ENCODE assay signal across 14 cellular contexts in genomic region chr1:2175055-2175414, GRCh38. TPM values are rescaled to one million over a fixed set of nuclear protein-coding genes. Genes with fewer than 3 reads are reported as not detected.
DNase-seq lines count a peak whose midpoint lies in the region; ATAC-seq, FAIRE-seq and TF ChIP-seq lines count a peak whose summit lies in the region.
"Had no signal": no experiment of that assay in that cellular context is flagged by ENCODE, and none has a peak within 500 bp of the region (broad histone marks: within the 10 kb centered on the region; RNA-seq: fewer than 3 reads in every experiment).

No MANE protein-coding gene starts in this region.

- 0 out of 2 replicates have a peak overlapping the region, but pooled peaks have one; percentile 23 for H3K4me2 ChIP-seq in K562 (ENCODE audit: insufficient read depth, low read length)

- no peak overlapping the region for H3K27ac ChIP-seq in ACC112 (ENCODE audit: low read depth, low read length)
- H3K27ac ChIP-seq in CD4-positive, alpha-beta memory T cell (ENCODE audit: low read depth, low read length), result no peak overlapping the region
- no peak overlapping the region for H3K27ac ChIP-seq in K562 (ENCODE audit: extremely low read depth, low read depth, low read length)
- peak overlapping the region in 1 of 2 donors; percentile 6 for H3K27ac ChIP-seq in ovary
- H3K27ac ChIP-seq: SJSA1 had no signal

- TF ChIP-seq EP300 in K562 (IDR thresholded peaks at IDR 0.05; ENCODE audit: low read length) (no peak), ovary (IDR thresholded peaks at IDR 0.05) (no peak)

- peak overlapping the region; percentile 97 for H2AFZ ChIP-seq in ACC112 (ENCODE audit: low read length, unreplicated experiment)
- H2AFZ ChIP-seq in K562 (ENCODE audit: low read depth, low read length), result peak overlapping the region; percentile 63

- no peaks in the 10 kb centered on the region for H3K9me3 ChIP-seq in CD4-positive, alpha-beta memory T cell (ENCODE audit: control insufficient read depth in 1 of 2, low read length in 2 of 2)
- H3K9me3 ChIP-seq in K562 (replicated peaks; ENCODE audit: control insufficient read depth, insufficient read depth, low read depth, low read length), result no peaks in the 10 kb centered on the region
- H3K9me3 ChIP-seq in ovary, result no peaks in the 10 kb centered on the region
- H3K9me3 ChIP-seq: SJSA1 had no signal

- H3K9me3 Mint-ChIP-seq in CD4-positive, alpha-beta memory T cell, result no peaks in the 10 kb centered on the region
- H3K9me3 Mint-ChIP-seq: type B pancreatic cell had no signal

- in situ Hi-C loops in K562 (cut with MboI), result loop anchor here (25.0 kb wide), 1 partner anchor 362 kb away; the partner anchor contains the start of genes HES5 and PANK4

- H3K4me1 Mint-ChIP-seq in CD4-positive, alpha-beta memory T cell, result peaks cover 0 to 27% (median 3%) of the 10 kb centered on the region in 4 donors

- H3K4me1 ChIP-seq in ACC112 (ENCODE audit: control insufficient read depth, insufficient read depth, low read length, unreplicated experiment) (no peaks in the 10 kb centered on the region), K562 (replicated peaks in 1 of 2; ENCODE audit: control insufficient read depth in 2 of 2, insufficient read depth in 2 of 2, low read length in 2 of 2) (peaks cover 34 to 79% of the 10 kb centered on the region in 2 experiments), ovary (ENCODE audit: insufficient read depth) (peaks cover 9% of the 10 kb centered on the region)
- peaks cover 8% of the 10 kb centered on the region for H3K4me1 ChIP-seq in CD4-positive, alpha-beta memory T cell (ENCODE audit: insufficient read depth, low read length)
- H3K4me1 ChIP-seq: SJSA1 had no signal

- CTCF ChIA-PET in CD4-positive, alpha-beta memory T cell (lab: Charles Lee; ENCODE audit: partially characterized antibody), result interaction anchor here (0.7 to 3.0 kb wide), 24 partner anchors 9 to 209 kb away, joined by 3 to 31 read pairs (median 6); partner anchors contain the start of gene FAAP20
- CTCF ChIA-PET in K562 (lab: Yijun Ruan, JAX; ENCODE audit: low intra/inter-chr PET ratio), result interaction anchor here (0.9 to 2.1 kb wide), 3 partner anchors 43 to 208 kb away, joined by 4 to 8 read pairs (median 7); no protein-coding TSS in a partner anchor

- 74% methylated on average over 9 of the region's 9 CpGs for WGBS in K562 (ENCODE audit: insufficient coverage, low coverage, missing lambda C conversion rate)
- 38 to 49% (median 48%) methylated on average over 9 of the region's 9 CpGs for WGBS in ovary, 3 donors

- POLR2A ChIA-PET in CD4-positive, alpha-beta memory T cell (lab: Charles Lee; ENCODE audit: partially characterized antibody), result interaction anchor here (1.7 kb wide), 1 partner anchor 20 kb away, joined by 5 read pairs; the partner anchor contains the start of gene FAAP20
- POLR2A ChIA-PET in K562 (lab: Yijun Ruan, JAX), result interaction anchor here (0.7 to 2.1 kb wide), 9 partner anchors 8 to 256 kb away, joined by 3 to 8 read pairs (median 3); partner anchors contain the start of gene TMEM52

- H3K9me1 ChIP-seq in K562 (ENCODE audit: control insufficient read depth, insufficient read depth, low read length), result peaks cover 9% of the 10 kb centered on the region

- H3K27me3 ChIP-seq in ACC112 (ENCODE audit: insufficient read depth, low read length) (no peaks in the 10 kb centered on the region), K562 (ENCODE audit: control insufficient read depth in 2 of 2, insufficient read depth in 2 of 2, low read length in 2 of 2) (peaks cover 25 to 39% of the 10 kb centered on the region in 2 experiments; a peak in 4 of 5 replicates), ovary (no peaks in the 10 kb centered on the region)
- H3K27me3 ChIP-seq in CD4-positive, alpha-beta memory T cell (ENCODE audit: insufficient read depth, low read length), result no peaks in the 10 kb centered on the region
- H3K27me3 ChIP-seq: SJSA1 had no signal

- peak overlapping the region; percentile 38 to 85 (median 68) for H3K4me3 Mint-ChIP-seq in CD4-positive, alpha-beta memory T cell
- H3K4me3 Mint-ChIP-seq: type B pancreatic cell had no signal

- H3K36me3 Mint-ChIP-seq in CD4-positive, alpha-beta memory T cell, result peaks cover 8 to 28% of the 10 kb centered on the region in 2 donors
- H3K36me3 Mint-ChIP-seq: type B pancreatic cell had no signal

- no peak for TF ChIP-seq RAD21 in K562 (CRISPR knock-in tag; conservative IDR thresholded peaks at IDR 0.05 in 1 of 2, IDR thresholded peaks at IDR 0.05 in 1 of 2)

- H3K4me3 ChIP-seq in ACC112 (ENCODE audit: low read depth, low read length) (peak overlapping the region; percentile 74), K562 (no peak overlapping the region), ovary (peak overlapping the region; percentile 20)
- H3K4me3 ChIP-seq in CD4-positive, alpha-beta memory T cell (ENCODE audit: low read length in 2 of 2), result peak overlapping the region in 1 of 2 donors; percentile 35
- H3K4me3 ChIP-seq: lung, SJSA1 had no signal

- no TSS peak for BruUV-seq in K562 (replicated peaks; lab: Mats Ljungman, UMichigan)

- FAIRE-seq in K562 (lab: Jason Lieb, UNC), result no peak
- FAIRE-seq: colon, G401.6 had no signal

- H3K79me2 ChIP-seq in ACC112 (ENCODE audit: control insufficient read depth, insufficient read depth, low read length, unreplicated experiment) (no peaks in the 10 kb centered on the region), K562 (ENCODE audit: control insufficient read depth, insufficient read depth, low read length) (no peaks in the 10 kb centered on the region)

- no peaks in the 10 kb centered on the region; the same call in 1 of the 2 replicates for H4K20me1 ChIP-seq in K562 (replicated peaks; ENCODE audit: control insufficient read depth, insufficient read depth, low read length)

- ATAC-seq in K562, result no peak
- no peak for ATAC-seq in omental fat pad (ENCODE audit: low FRiP score)
- ATAC-seq in HG02610 (IDR thresholded peaks at IDR 0.05; ENCODE audit: unreplicated experiment), result no peak

- H3K27ac Mint-ChIP-seq in CD4-positive, alpha-beta memory T cell, result peak overlapping the region in 3 of 7 donors; percentile 46 to 57 (median 47)
- H3K27ac Mint-ChIP-seq: type B pancreatic cell had no signal

- DNase-seq in CD4-positive, alpha-beta memory T cell, result no peak
- DNase-seq in K562 (ENCODE audit: extremely low read depth in 1 of 4, low spot score in 3 of 4), result no peak
- peak in 2 of 5 donors; percentile 45 to 51 for DNase-seq in ovary
- DNase-seq in NCI-H226, result no peak
- no peak for DNase-seq in omental fat pad (ENCODE audit: low spot score)
- DNase-seq in GM19238 (ENCODE audit: insufficient read length, low spot score), result no peak
- DNase-seq: NCI-H1048 had no signal

- no peak for TF ChIP-seq POLR2A in K562 (conservative IDR thresholded peaks at IDR 0.05)
- no peak for TF ChIP-seq POLR2A in ovary (IDR thresholded peaks at IDR 0.05)

- no peak overlapping the region for H3K9ac ChIP-seq in K562 (ENCODE audit: insufficient read depth in 1 of 2, low read depth in 2 of 2, low read length in 2 of 2)

- TF ChIP-seq CTCF in K562 (IDR thresholded peaks at IDR 0.05 in 2 of 3, conservative IDR thresholded peaks at IDR 0.05 in 1 of 3; ENCODE audit: insufficient read depth in 2 of 3, low read depth in 1 of 3, low read length in 3 of 3) (no peak), ovary (IDR thresholded peaks at IDR 0.05) (no peak), omental fat pad (IDR thresholded peaks at IDR 0.05) (no peak)

- intact Hi-C loops in CD4-positive, alpha-beta memory T cell (cut with micrococcal nuclease), result no loop called here
- intact Hi-C loops in K562 (cut with micrococcal nuclease) (loop anchor here (2.0 kb wide), 2 partner anchors 42 to 84 kb away; no protein-coding TSS in a partner anchor), ovary (cut with DNase I) (loop anchor here in 2 of 4 donors (5.0 to 10.0 kb wide), 3 partner anchors 202 to 370 kb away; no protein-coding TSS in a partner anchor)

- no peaks in the 10 kb centered on the region for H3K27me3 Mint-ChIP-seq in CD4-positive, alpha-beta memory T cell
- H3K27me3 Mint-ChIP-seq: type B pancreatic cell had no signal

- H3K36me3 ChIP-seq in ACC112 (ENCODE audit: insufficient read depth, low read length), result no peaks in the 10 kb centered on the region
- H3K36me3 ChIP-seq in CD4-positive, alpha-beta memory T cell (ENCODE audit: insufficient read depth, low read length), result no peaks in the 10 kb centered on the region
- H3K36me3 ChIP-seq in K562 (ENCODE audit: control insufficient read depth, insufficient read depth, low read length), result no peaks in the 10 kb centered on the region
- H3K36me3 ChIP-seq in ovary, result no peaks in the 10 kb centered on the region
- H3K36me3 ChIP-seq: SJSA1 had no signal

RNA-seq across cellular contexts. Expression of gene FAAP20, which starts 19.5 kb away (rescaled TPM):
- 10 to 100 TPM; 38.4 to 40.8 TPM for total RNA-seq in CD4-positive, alpha-beta memory T cell
- 10 to 100 TPM; 54.2 to 58.9 TPM for polyA plus RNA-seq in CD4-positive, alpha-beta memory T cell
- total RNA-seq in K562 (2011; cell fraction: chromatin; rRNA removed; ENCODE audit: low replicate concordance), result 32.5 and 87.9 TPM in 2 replicates
- total RNA-seq in K562 (2011; cell fraction: nucleolus; rRNA removed), result 57.6 and 57.7 TPM in 2 replicates
- total RNA-seq in K562 (2011; cell fraction: nucleoplasm; rRNA removed), result 37.4 and 38.2 TPM in 2 replicates
- total RNA-seq in K562 (2014; rRNA removed), result 74.4 and 79.5 TPM in 2 replicates
- total RNA-seq in K562 (2014; rRNA removed; fragmentation: Illumina TruSeq; extraction: Trizol), result 4.5 and 5.2 TPM in 2 replicates
- total RNA-seq in K562 (2015; rRNA removed; fragmentation: Illumina TruSeq; extraction: Trizol), result 13.7 and 15.9 TPM in 2 replicates
- total RNA-seq in K562 (2021), result 142 TPM in 2 replicates
- polyA plus RNA-seq in K562 (2011; rRNA removed), result 9.9 and 13.5 TPM in 2 replicates
- polyA plus RNA-seq in K562 (2011; cell fraction: cytosol; rRNA removed), result 19.5 and 92.5 TPM in 2 replicates
- 23.2 and 44.5 TPM in 2 replicates for polyA plus RNA-seq in K562 (2011; cell fraction: nucleus; rRNA removed)
- polyA plus RNA-seq in K562 (2012), result 74.5 and 114 TPM in 2 replicates
- polyA plus RNA-seq in K562 (2014; fragmentation: Illumina TruSeq; extraction: Trizol), result 8.4 and 22.6 TPM in 2 replicates
- 1 to 10 TPM in 1 of 2 experiments, under 1 TPM in 1; 0.58 to 1.0 TPM for polyA plus RNA-seq in K562 (2014; fragmentation: Nextera tagmentation; extraction: Ambion mirVana)
- polyA plus RNA-seq in K562 (2014; rRNA removed), result 143 and 153 TPM in 2 replicates
- polyA minus RNA-seq in K562 (2011; rRNA and poly(A)+ RNA removed), result 3.3 and 3.9 TPM in 2 replicates
- 16.1 and 25.8 TPM in 2 replicates for polyA minus RNA-seq in K562 (2011; cell fraction: cytosol; rRNA and poly(A)+ RNA removed)
- 10.0 and 14.0 TPM in 2 replicates for polyA minus RNA-seq in K562 (2011; cell fraction: nucleus; rRNA and poly(A)+ RNA removed)
- 10 to 100 TPM; 32.7 to 96.1 (median 61.7) TPM for total RNA-seq in ovary
- polyA plus RNA-seq in ovary, result 10 to 100 TPM in 1 of 2 donors, 1 to 10 TPM in 1; 3.4 to 69.2 TPM
- 10 to 100 TPM; 14.2 to 24.9 (median 21.8) TPM for total RNA-seq in omental fat pad

RNA-seq across cellular contexts. Expression of gene SKI, which starts 53.1 kb away (rescaled TPM):
- 100 to 1,000 TPM in 1 of 2 experiments, 10 to 100 TPM in 1; 96.1 to 104 TPM for total RNA-seq in CD4-positive, alpha-beta memory T cell
- polyA plus RNA-seq in CD4-positive, alpha-beta memory T cell, result under 1 TPM; 0.08 to 0.86 TPM
- total RNA-seq in K562 (2011; cell fraction: chromatin; rRNA removed; ENCODE audit: low replicate concordance), result 25.0 and 40.0 TPM in 2 replicates
- total RNA-seq in K562 (2011; cell fraction: nucleolus; rRNA removed), result 28.2 and 34.2 TPM in 2 replicates
- 21.0 and 24.4 TPM in 2 replicates for total RNA-seq in K562 (2011; cell fraction: nucleoplasm; rRNA removed)
- total RNA-seq in K562 (2014; rRNA removed) (10.8 and 16.6 TPM in 2 replicates), K562 (2014; rRNA removed; fragmentation: Illumina TruSeq; extraction: Trizol) (2.8 and 3.2 TPM in 2 replicates), K562 (2015; rRNA removed; fragmentation: Illumina TruSeq; extraction: Trizol) (4.6 and 5.6 TPM in 2 replicates), K562 (2021) (55.4 and 60.5 TPM in 2 replicates), ovary (100 to 1,000 TPM in 3 of 7 donors, 10 to 100 TPM in 4; 27.8 to 109 (median 84.3) TPM), omental fat pad (10 to 100 TPM; 35.3 to 54.0 (median 47.3) TPM)
- polyA plus RNA-seq in K562 (2011; rRNA removed) (3.1 and 4.6 TPM in 2 replicates), K562 (2014; fragmentation: Illumina TruSeq; extraction: Trizol) (15.8 and 21.4 TPM in 2 replicates), K562 (2014; fragmentation: Nextera tagmentation; extraction: Ambion mirVana) (under 1 TPM; 0.10 to 0.39 TPM), K562 (2014; rRNA removed) (16.4 and 17.0 TPM in 2 replicates), ovary (10 to 100 TPM; 36.3 to 47.0 TPM)
- 3.6 and 6.1 TPM in 2 replicates for polyA plus RNA-seq in K562 (2011; cell fraction: cytosol; rRNA removed)
- 8.6 and 16.4 TPM in 2 replicates for polyA plus RNA-seq in K562 (2011; cell fraction: nucleus; rRNA removed)
- 13.2 and 13.6 TPM in 2 replicates for polyA plus RNA-seq in K562 (2012)
- polyA minus RNA-seq in K562 (2011; rRNA and poly(A)+ RNA removed), result 2.7 and 4.6 TPM in 2 replicates
- polyA minus RNA-seq in K562 (2011; cell fraction: cytosol; rRNA and poly(A)+ RNA removed), result 20.6 and 21.9 TPM in 2 replicates
- polyA minus RNA-seq in K562 (2011; cell fraction: nucleus; rRNA and poly(A)+ RNA removed), result 8.6 and 10.9 TPM in 2 replicates
